ENCODE assay signal across 9 cellular contexts in genomic region chr13:92175330-92175729, GRCh38.
A peak's percentile ranks its signal among the peaks of the same experiment; 100 is the strongest.
DNase-seq lines count a peak whose midpoint lies in the region; ATAC-seq and TF ChIP-seq lines count a peak whose summit lies in the region.
"Had no signal": no experiment of that assay in that cellular context is flagged by ENCODE, and none has a peak within 500 bp of the region (broad histone marks: within the 10 kb centered on the region; RNA-seq: fewer than 3 reads in every experiment).

No MANE protein-coding gene starts in this region.

- H3K4me1 Mint-ChIP-seq in activated CD4-positive, alpha-beta memory T cell treated with anti-CD3 and anti-CD28 coated beads, Interleukin-2, amount 10 ng/mL, durations not matched to agents 7 days and 5 days = no peaks in the 10 kb centered on the region
- H3K4me1 Mint-ChIP-seq: CD4-positive, CD25-positive, alpha-beta regulatory T cell had no signal

- no peak for TF ChIP-seq POLR2A in transverse colon (IDR thresholded peaks at IDR 0.05)

- DNase-seq in NCI-H2196 (lab: John Stamatoyannopoulos, UW; ENCODE audit: unreplicated experiment) (peak; percentile 2), NCI-H2196 treated with DMSO at 0.1 percent for 48 hours (lab: John Stamatoyannopoulos, UW; ENCODE audit: unreplicated experiment) (no peak), Karpas-422 (peak; percentile 53), RWPE2 (ENCODE audit: low spot score) (no peak), globus pallidus (ENCODE audit: low spot score) (peak; percentile 1), transverse colon (no peak)
- DNase-seq in activated CD4-positive, alpha-beta memory T cell treated with anti-CD3 and anti-CD28 coated beads, Interleukin-2, amount 10 ng/mL, durations not matched to agents 7 days and 5 days = no peak

- H3K27ac ChIP-seq in Karpas-422 (ENCODE audit: low read length) = no peak overlapping the region
- no peak overlapping the region for H3K27ac ChIP-seq in RWPE2 (ENCODE audit: poor library complexity, severe bottlenecking)
- H3K27ac ChIP-seq in transverse colon = no peak overlapping the region

- H3K36me3 ChIP-seq in Karpas-422 (ENCODE audit: insufficient read depth, low read length) (no peaks in the 10 kb centered on the region), RWPE2 (ENCODE audit: low read depth) (no peaks in the 10 kb centered on the region), transverse colon (no peaks in the 10 kb centered on the region)

- H3K9me3 Mint-ChIP-seq in activated CD4-positive, alpha-beta memory T cell treated with anti-CD3 and anti-CD28 coated beads, Interleukin-2, amount 10 ng/mL, durations not matched to agents 7 days and 5 days = no peaks in the 10 kb centered on the region

- TF ChIP-seq CTCF in RWPE2 (IDR thresholded peaks at IDR 0.05; ENCODE audit: poor library complexity, severe bottlenecking) (peak; percentile 51), transverse colon (IDR thresholded peaks at IDR 0.05) (peak in 3 of 5 experiments; percentile 21 to 26 (median 25))

- intact Hi-C loops in transverse colon (cut with DNase I; ENCODE audit: low total_unique reads) = no loop called here

- ATAC-seq in RWPE2 (ENCODE audit: low read depth) (peak; percentile 53; the same call in 2 of the 3 replicates), GM19035 (IDR thresholded peaks at IDR 0.05; ENCODE audit: unreplicated experiment) (no peak)

- no peaks in the 10 kb centered on the region for H3K36me3 Mint-ChIP-seq in activated CD4-positive, alpha-beta memory T cell treated with anti-CD3 and anti-CD28 coated beads, Interleukin-2, amount 10 ng/mL, durations not matched to agents 7 days and 5 days (ENCODE audit: low read depth)
- H3K36me3 Mint-ChIP-seq: CD4-positive, CD25-positive, alpha-beta regulatory T cell had no signal

- H2AFZ ChIP-seq in Karpas-422 (ENCODE audit: low read length) = no peak overlapping the region

- H4K20me1 ChIP-seq in Karpas-422 (ENCODE audit: insufficient read depth, low read depth, low read length) = no peaks in the 10 kb centered on the region

- peaks cover 5% of the 10 kb centered on the region for H3K9me3 ChIP-seq in Karpas-422 (ENCODE audit: low read length)
- H3K9me3 ChIP-seq in RWPE2 (ENCODE audit: severe bottlenecking) = no peaks in the 10 kb centered on the region
- no peaks in the 10 kb centered on the region for H3K9me3 ChIP-seq in transverse colon

- H3K4me2 ChIP-seq in Karpas-422 (ENCODE audit: low read depth, low read length, poor library complexity, severe bottlenecking) = no peak overlapping the region

- H3K4me3 ChIP-seq in Karpas-422 (ENCODE audit: low read length) (no peak overlapping the region), RWPE2 (ENCODE audit: severe bottlenecking) (no peak overlapping the region), transverse colon (no peak overlapping the region)

- no peak for TF ChIP-seq EP300 in transverse colon (IDR thresholded peaks at IDR 0.05; ENCODE audit: low read depth)

- H3K79me2 ChIP-seq in Karpas-422 (ENCODE audit: low read length) = no peaks in the 10 kb centered on the region

- H3K4me3 Mint-ChIP-seq in activated CD4-positive, alpha-beta memory T cell treated with anti-CD3 and anti-CD28 coated beads, Interleukin-2, amount 10 ng/mL, durations not matched to agents 7 days and 5 days = no peak overlapping the region
- H3K4me3 Mint-ChIP-seq: CD4-positive, CD25-positive, alpha-beta regulatory T cell had no signal

- POLR2A ChIA-PET in activated CD4-positive, alpha-beta memory T cell treated with anti-CD3 and anti-CD28 coated beads, Interleukin-2, amount 10 ng/mL, durations not matched to agents 7 days and 5 days (lab: Charles Lee) = no interaction called here

- H3K4me1 ChIP-seq in Karpas-422 (ENCODE audit: low read length) (no peaks in the 10 kb centered on the region), RWPE2 (ENCODE audit: insufficient read depth, poor library complexity, severe bottlenecking) (no peaks in the 10 kb centered on the region), transverse colon (peaks cover 0 to 3% (median 0%) of the 10 kb centered on the region in 4 donors)

- in situ Hi-C loops in transverse colon (cut with MboI; ENCODE audit: low pct_ligation_motif_present in 1 of 4, low pct_unique_long_range_greater_than_20kb in 1 of 4, low sequenced_read_pairs in 3 of 4) = no loop called here

- H3K27ac Mint-ChIP-seq in activated CD4-positive, alpha-beta memory T cell treated with anti-CD3 and anti-CD28 coated beads, Interleukin-2, amount 10 ng/mL, durations not matched to agents 7 days and 5 days = no peak overlapping the region
- H3K27ac Mint-ChIP-seq: CD4-positive, CD25-positive, alpha-beta regulatory T cell had no signal

- no peak overlapping the region for H3K9ac ChIP-seq in Karpas-422 (ENCODE audit: low read length)

- WGBS in transverse colon (ENCODE audit: low coverage in 1 of 2), 2 donors = 15% methylated on average over 3 to 4 of the region's 4 CpGs

- no peaks in the 10 kb centered on the region for H3K9me2 ChIP-seq in Karpas-422 (replicated peaks; ENCODE audit: insufficient read depth, low read length)

- H3K27me3 Mint-ChIP-seq in activated CD4-positive, alpha-beta memory T cell treated with anti-CD3 and anti-CD28 coated beads, Interleukin-2, amount 10 ng/mL, durations not matched to agents 7 days and 5 days = no peaks in the 10 kb centered on the region
- H3K27me3 Mint-ChIP-seq: CD4-positive, CD25-positive, alpha-beta regulatory T cell had no signal

- CTCF ChIA-PET in activated CD4-positive, alpha-beta memory T cell treated with anti-CD3 and anti-CD28 coated beads, Interleukin-2, amount 10 ng/mL, durations not matched to agents 7 days and 5 days (lab: Charles Lee) = no interaction called here

- H3K27me3 ChIP-seq in Karpas-422 (ENCODE audit: low read length) = no peaks in the 10 kb centered on the region
- no peaks in the 10 kb centered on the region for H3K27me3 ChIP-seq in RWPE2 (ENCODE audit: insufficient read depth, poor library complexity, severe bottlenecking)
- no peaks in the 10 kb centered on the region for H3K27me3 ChIP-seq in transverse colon

Comparison
In these comparisons a context has a peak if more than half of its experiments do, and no peak if none do; other contexts are left out.
1. DNase-seq: peak in NCI-H2196 (single experiment), Karpas-422 (single experiment) and globus pallidus (single experiment); none in NCI-H2196 treated with DMSO at 0.1 percent for 48 hours (single experiment), RWPE2 (single experiment), transverse colon (single experiment) and activated CD4-positive, alpha-beta memory T cell treated with anti-CD3 and anti-CD28 coated beads, Interleukin-2, amount 10 ng/mL, durations not matched to agents 7 days and 5 days (single experiment).